ENCODE assay signal across 17 cellular contexts in genomic region chr10:16992611-16993119, GRCh38.
DNase-seq lines count a peak whose midpoint lies in the region; ATAC-seq, FAIRE-seq and TF ChIP-seq lines count a peak whose summit lies in the region.
"Had no signal": no experiment of that assay in that cellular context is flagged by ENCODE, and none has a peak within 500 bp of the region (broad histone marks: within the 10 kb centered on the region; RNA-seq: fewer than 3 reads in every experiment).

No MANE protein-coding gene starts in this region.

- WGBS in esophagus squamous epithelium, 2 donors: 52 to 58% methylated on average over 10 of the region's 10 CpGs

- peak; percentile 98 for FAIRE-seq in A204.1 (lab: Jason Lieb, UNC)

- H3K27ac Mint-ChIP-seq in neural crest cell (ENCODE audit: unreplicated experiment): peak overlapping the region; percentile 24
- H3K27ac Mint-ChIP-seq in CD4-positive, alpha-beta memory T cell: no peak overlapping the region
- H3K27ac Mint-ChIP-seq: activated naive CD8-positive, alpha-beta T cell treated with anti-CD3 and anti-CD28 coated beads, Interleukin-2, amount 10 ng/mL, durations not matched to agents 7 days and 5 days; natural killer cell had no signal

- in situ Hi-C loops in Panc1 (cut with HindIII; ENCODE audit: low pct_unique_long_range_greater_than_20kb, low sequenced_read_pairs): no loop called here

- peaks cover 3% of the 10 kb centered on the region for H3K9me3 Mint-ChIP-seq in neural crest cell
- H3K9me3 Mint-ChIP-seq in CD4-positive, alpha-beta memory T cell: peaks cover 0 to 3% (median 0%) of the 10 kb centered on the region in 8 donors
- H3K9me3 Mint-ChIP-seq: natural killer cell had no signal

- H3K4me1 Mint-ChIP-seq in neural crest cell: peaks cover 66% of the 10 kb centered on the region
- H3K4me1 Mint-ChIP-seq in CD4-positive, alpha-beta memory T cell: peaks cover 10 to 15% (median 10%) of the 10 kb centered on the region in 4 donors

- POLR2A ChIA-PET in Panc1 (lab: Charles Lee): no interaction called here
- POLR2A ChIA-PET in CD4-positive, alpha-beta memory T cell (lab: Charles Lee; ENCODE audit: partially characterized antibody): no interaction called here

- H3K27me3 ChIP-seq in Panc1 (ENCODE audit: control insufficient read depth, insufficient read depth, low read length): no peaks in the 10 kb centered on the region
- no peaks in the 10 kb centered on the region for H3K27me3 ChIP-seq in esophagus squamous epithelium
- H3K27me3 ChIP-seq in CD4-positive, alpha-beta memory T cell (ENCODE audit: insufficient read depth, low read length): no peaks in the 10 kb centered on the region

- CTCF ChIA-PET in Panc1 (lab: Charles Lee): no interaction called here
- CTCF ChIA-PET in CD4-positive, alpha-beta memory T cell (lab: Charles Lee; ENCODE audit: partially characterized antibody): no interaction called here

- no peak for TF ChIP-seq POLR2A in esophagus squamous epithelium (IDR thresholded peaks at IDR 0.05)

- H3K4me1 ChIP-seq in Panc1 (ENCODE audit: control insufficient read depth, insufficient read depth, low read length) (peaks cover 18% of the 10 kb centered on the region), esophagus squamous epithelium (peaks cover 0 to 25% (median 0%) of the 10 kb centered on the region in 3 donors)
- H3K4me1 ChIP-seq in CD4-positive, alpha-beta memory T cell (ENCODE audit: insufficient read depth, low read length): peaks cover 12% of the 10 kb centered on the region

- TF ChIP-seq CTCF in Panc1 (IDR thresholded peaks at IDR 0.05): no peak
- no peak for TF ChIP-seq CTCF in esophagus squamous epithelium (IDR thresholded peaks at IDR 0.05)
- no peak for TF ChIP-seq CTCF in neural crest cell (conservative IDR thresholded peaks at IDR 0.05)

- H3K36me3 Mint-ChIP-seq in neural crest cell (ENCODE audit: low read depth): peaks cover 4% of the 10 kb centered on the region
- peaks cover 0 to 6% of the 10 kb centered on the region in 2 donors for H3K36me3 Mint-ChIP-seq in CD4-positive, alpha-beta memory T cell
- H3K36me3 Mint-ChIP-seq: natural killer cell had no signal

- no peak overlapping the region for H3K4me3 ChIP-seq in Panc1 (ENCODE audit: low read depth in 2 of 2, low read length in 2 of 2)
- H3K4me3 ChIP-seq in esophagus squamous epithelium: peak overlapping the region in 1 of 4 donors; percentile 37
- H3K4me3 ChIP-seq in CD4-positive, alpha-beta memory T cell (ENCODE audit: low read length in 2 of 2): no peak overlapping the region

- H3K9me3 ChIP-seq in Panc1 (ENCODE audit: control insufficient read depth, insufficient read depth, low read depth, low read length): peaks cover 9% of the 10 kb centered on the region; the same call in 1 of the 2 replicates
- H3K9me3 ChIP-seq in esophagus squamous epithelium: no peaks in the 10 kb centered on the region
- no peaks in the 10 kb centered on the region for H3K9me3 ChIP-seq in CD4-positive, alpha-beta memory T cell (ENCODE audit: control insufficient read depth in 1 of 2, low read length in 2 of 2)

- H3K27ac ChIP-seq in Panc1 (ENCODE audit: low read length): peak overlapping the region; percentile 86
- peak overlapping the region in 3 of 4 donors; percentile 13 to 52 (median 48) for H3K27ac ChIP-seq in esophagus squamous epithelium
- H3K27ac ChIP-seq in CD4-positive, alpha-beta memory T cell (ENCODE audit: low read depth, low read length): no peak overlapping the region

- H3K4me3 Mint-ChIP-seq in neural crest cell: no peak overlapping the region
- H3K4me3 Mint-ChIP-seq in CD4-positive, alpha-beta memory T cell: no peak overlapping the region
- H3K4me3 Mint-ChIP-seq: activated naive CD8-positive, alpha-beta T cell treated with anti-CD3 and anti-CD28 coated beads, Interleukin-2, amount 10 ng/mL, durations not matched to agents 7 days and 5 days; natural killer cell had no signal

- intact Hi-C loops in Panc1 (cut with micrococcal nuclease; ENCODE audit: unreplicated experiment): no loop called here
- intact Hi-C loops in esophagus squamous epithelium (cut with DNase I): no loop called here
- intact Hi-C loops in CD4-positive, alpha-beta memory T cell (cut with micrococcal nuclease): no loop called here

- ATAC-seq in Panc1 (no peak), GM19455 (IDR thresholded peaks at IDR 0.05; ENCODE audit: unreplicated experiment) (no peak), GM21423 (IDR thresholded peaks at IDR 0.05; ENCODE audit: unreplicated experiment) (no peak)
- ATAC-seq: activated CD4-positive, CD25-positive, alpha-beta regulatory T cell treated with anti-CD3 and anti-CD28 coated beads, Interleukin-2, amount 50 U/mL, for 24 hours; natural killer cell had no signal

- H3K27me3 Mint-ChIP-seq in neural crest cell (ENCODE audit: low read depth): no peaks in the 10 kb centered on the region
- H3K27me3 Mint-ChIP-seq in CD4-positive, alpha-beta memory T cell: no peaks in the 10 kb centered on the region
- H3K27me3 Mint-ChIP-seq: activated naive CD8-positive, alpha-beta T cell treated with anti-CD3 and anti-CD28 coated beads, Interleukin-2, amount 10 ng/mL, durations not matched to agents 7 days and 5 days had no signal

- no peak for DNase-seq in Panc1 (ENCODE audit: low read depth, low spot score)
- DNase-seq in esophagus squamous epithelium (lab: John Stamatoyannopoulos, UW): no peak
- no peak for DNase-seq in neural crest cell (ENCODE audit: low read depth, low spot score)
- DNase-seq in DMS53 (lab: John Stamatoyannopoulos, UW): no peak
- DNase-seq in CD4-positive, alpha-beta memory T cell: no peak
- DNase-seq: ACHN; activated naive CD8-positive, alpha-beta T cell treated with anti-CD3 and anti-CD28 coated beads, Interleukin-2, amount 10 ng/mL, durations not matched to agents 7 days and 5 days; DMS79; dorsolateral prefrontal cortex; left cardiac atrium; natural killer cell; NCI-H1092; stimulated activated CD4-positive, alpha-beta T cell treated with anti-CD3 and anti-CD28 coated beads, Interleukin-12 subunit alpha, Interleukin-12 subunit beta, amount 100 ng/mL, for 4 hours had no signal

- H3K36me3 ChIP-seq in Panc1 (ENCODE audit: control insufficient read depth, insufficient read depth, low read length): no peaks in the 10 kb centered on the region
- no peaks in the 10 kb centered on the region for H3K36me3 ChIP-seq in esophagus squamous epithelium
- H3K36me3 ChIP-seq in CD4-positive, alpha-beta memory T cell (ENCODE audit: insufficient read depth, low read length): no peaks in the 10 kb centered on the region

- no TSS peak for BruUV-seq in Panc1 (replicated peaks; lab: Mats Ljungman, UMichigan)
